8 cellular contexts compared by ENCODE assay signal in the genomic region with DNA sequence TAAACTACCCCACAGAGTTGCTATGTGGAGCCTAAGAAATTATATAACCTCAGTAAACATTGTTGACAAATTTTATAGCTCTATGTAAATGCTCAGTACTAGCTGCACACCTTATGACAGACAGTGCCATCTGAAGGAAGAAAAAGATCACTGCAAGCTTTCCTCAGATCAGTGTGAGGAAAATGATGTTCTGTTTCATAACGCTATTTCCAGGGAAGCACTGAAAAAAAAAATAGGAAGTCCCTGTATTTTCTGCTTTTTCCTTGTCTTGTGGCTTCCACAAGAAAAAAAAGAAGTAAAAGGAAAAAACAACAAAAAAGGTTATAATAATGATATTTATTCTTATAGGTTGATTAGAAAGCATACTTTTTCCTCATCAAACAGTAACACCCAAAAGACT. TPM values are rescaled to one million over a fixed set of nuclear protein-coding genes. Genes with fewer than 3 reads are reported as not detected.
DNase-seq lines count a peak whose midpoint lies in the region; ATAC-seq, FAIRE-seq and TF ChIP-seq lines count a peak whose summit lies in the region.

No MANE protein-coding gene starts in this region.

- peaks cover 24 to 98% (median 60%) of the 10 kb centered on the region in 10 experiments for H3K4me1 ChIP-seq in BLaER1 treated with 17β-estradiol and CSF1 and Interleukin-3, amounts not matched to agents 10 nM and 100 nM
- H3K4me1 ChIP-seq in Panc1 (ENCODE audit: control insufficient read depth, insufficient read depth, low read length): peaks cover 39% of the 10 kb centered on the region

- FAIRE-seq in endometrium (lab: Jason Lieb, UNC): peak; percentile 48

- 0 out of 22 replicates have a peak overlapping the region, but pooled peaks of 1 of the 11 experiments have one; percentile 42 for H3K9ac ChIP-seq in BLaER1 treated with 17β-estradiol and CSF1 and Interleukin-3, amounts not matched to agents 10 nM and 100 nM
- no peak overlapping the region for H3K9ac ChIP-seq in neural cell (ENCODE audit: low read length)

- CTCF ChIA-PET in Panc1 (lab: Charles Lee): interaction anchor here (1.0 to 1.7 kb wide), 5 partner anchors 10 to 128 kb away, joined by 3 to 14 read pairs (median 4); no protein-coding TSS in a partner anchor

- POLR2A ChIA-PET in Panc1 (lab: Charles Lee): interaction anchor here (0.7 kb wide), 3 partner anchors 26 to 242 kb away, joined by 3 to 6 read pairs (median 3); no protein-coding TSS in a partner anchor

- in situ Hi-C loops in Panc1 (cut with HindIII; ENCODE audit: low pct_unique_long_range_greater_than_20kb, low sequenced_read_pairs): no loop called here

- TF ChIP-seq EP300 in neural cell (conservative IDR thresholded peaks at IDR 0.05; ENCODE audit: poor library complexity, severe bottlenecking): no peak

- H3K27ac ChIP-seq in BLaER1 treated with 17β-estradiol and CSF1 and Interleukin-3, amounts not matched to agents 10 nM and 100 nM: peak overlapping the region in 7 of 11 experiments; percentile 58 to 79 (median 64); a peak in 9 of 22 replicates
- H3K27ac ChIP-seq in Panc1 (ENCODE audit: low read length) (peak overlapping the region; percentile 46; the same call in 1 of the 2 replicates), neural cell (ENCODE audit: low read length) (no peak overlapping the region)

- H3F3A ChIP-seq in neural cell (ENCODE audit: insufficient read depth, low read length, poor library complexity, severe bottlenecking): no peaks in the 10 kb centered on the region

- BruUV-seq in Panc1 (replicated peaks; lab: Mats Ljungman, UMichigan): no TSS peak

- peak overlapping the region in 8 of 11 experiments; percentile 59 to 81 (median 76); a peak in 13 of 22 replicates for H3K4me2 ChIP-seq in BLaER1 treated with 17β-estradiol and CSF1 and Interleukin-3, amounts not matched to agents 10 nM and 100 nM
- no peak overlapping the region for H3K4me2 ChIP-seq in neural cell (ENCODE audit: low read length)

- peak; percentile 64 for TF ChIP-seq RAD21 in neural cell (conservative IDR thresholded peaks at IDR 0.05)

- peak; percentile 63 for ATAC-seq in GM18867 (IDR thresholded peaks at IDR 0.05; ENCODE audit: unreplicated experiment)
- peak; percentile 72 for ATAC-seq in Panc1
- no peak for ATAC-seq in HG02763 (IDR thresholded peaks at IDR 0.05; ENCODE audit: unreplicated experiment)

- H3K4me3 ChIP-seq in BLaER1 treated with 17β-estradiol and CSF1 and Interleukin-3, amounts not matched to agents 10 nM and 100 nM: no peak overlapping the region
- H3K4me3 ChIP-seq in Panc1 (ENCODE audit: low read depth in 2 of 2, low read length in 2 of 2) (no peak overlapping the region), neural cell (ENCODE audit: low read length) (no peak overlapping the region)

- H4K20me1 ChIP-seq in BLaER1 treated with 17β-estradiol and CSF1 and Interleukin-3, amounts not matched to agents 10 nM and 100 nM: peaks cover 0 to 86% (median 42%) of the 10 kb centered on the region in 11 experiments; a peak in 16 of 22 replicates
- no peaks in the 10 kb centered on the region for H4K20me1 ChIP-seq in neural cell (ENCODE audit: insufficient read depth)

- H3K36me3 ChIP-seq in BLaER1 treated with 17β-estradiol and CSF1 and Interleukin-3, amounts not matched to agents 10 nM and 100 nM: peaks cover 0 to 55% (median 6%) of the 10 kb centered on the region in 11 experiments; a peak in 10 of 22 replicates
- H3K36me3 ChIP-seq in Panc1 (ENCODE audit: control insufficient read depth, insufficient read depth, low read length): no peaks in the 10 kb centered on the region
- H3K36me3 ChIP-seq in neural cell (ENCODE audit: insufficient read depth, low read length): no peaks in the 10 kb centered on the region

- peak; percentile 77 for TF ChIP-seq CTCF in Panc1 (IDR thresholded peaks at IDR 0.05)
- peak; percentile 71 for TF ChIP-seq CTCF in neural cell (IDR thresholded peaks at IDR 0.05; ENCODE audit: poor library complexity, severe bottlenecking)

- DNase-seq in HT-29 (ENCODE audit: low spot score) (peak; percentile 50), Panc1 (ENCODE audit: low read depth, low spot score) (no peak), activated gamma-delta T cell treated with Interleukin-2 at 50 U/mL for 16 hours (no peak)

- peaks cover 7 to 18% (median 13%) of the 10 kb centered on the region in 11 experiments; a peak in 20 of 22 replicates for H3K9me3 ChIP-seq in BLaER1 treated with 17β-estradiol and CSF1 and Interleukin-3, amounts not matched to agents 10 nM and 100 nM (replicated peaks in 1 of 11)
- H3K9me3 ChIP-seq in Panc1 (ENCODE audit: control insufficient read depth, insufficient read depth, low read depth, low read length) (no peaks in the 10 kb centered on the region), neural cell (ENCODE audit: low read length) (no peaks in the 10 kb centered on the region)

- intact Hi-C loops in Panc1 (cut with micrococcal nuclease; ENCODE audit: unreplicated experiment): no loop called here

- H3K79me2 ChIP-seq in neural cell (replicated peaks; ENCODE audit: insufficient read depth, low read length): peaks cover 5% of the 10 kb centered on the region

- H2AFZ ChIP-seq in neural cell (ENCODE audit: low read depth, low read length): no peak overlapping the region

- H3K9me2 ChIP-seq in neural cell (ENCODE audit: insufficient read depth, low read length): no peaks in the 10 kb centered on the region

- H3K27me3 ChIP-seq in BLaER1 treated with 17β-estradiol and CSF1 and Interleukin-3, amounts not matched to agents 10 nM and 100 nM: no peaks in the 10 kb centered on the region
- H3K27me3 ChIP-seq in Panc1 (ENCODE audit: control insufficient read depth, insufficient read depth, low read length): no peaks in the 10 kb centered on the region
- H3K27me3 ChIP-seq in neural cell (ENCODE audit: insufficient read depth, low read depth, low read length): no peaks in the 10 kb centered on the region

TF ChIP-seq in neural cell, 6 proteins besides CTCF, POLR2A, EP300 and RAD21:
- peak; percentile 49 for TF ChIP-seq SMC3 (conservative IDR thresholded peaks at IDR 0.05; ENCODE audit: poor library complexity)
- TF ChIP-seq, protein P1, sequence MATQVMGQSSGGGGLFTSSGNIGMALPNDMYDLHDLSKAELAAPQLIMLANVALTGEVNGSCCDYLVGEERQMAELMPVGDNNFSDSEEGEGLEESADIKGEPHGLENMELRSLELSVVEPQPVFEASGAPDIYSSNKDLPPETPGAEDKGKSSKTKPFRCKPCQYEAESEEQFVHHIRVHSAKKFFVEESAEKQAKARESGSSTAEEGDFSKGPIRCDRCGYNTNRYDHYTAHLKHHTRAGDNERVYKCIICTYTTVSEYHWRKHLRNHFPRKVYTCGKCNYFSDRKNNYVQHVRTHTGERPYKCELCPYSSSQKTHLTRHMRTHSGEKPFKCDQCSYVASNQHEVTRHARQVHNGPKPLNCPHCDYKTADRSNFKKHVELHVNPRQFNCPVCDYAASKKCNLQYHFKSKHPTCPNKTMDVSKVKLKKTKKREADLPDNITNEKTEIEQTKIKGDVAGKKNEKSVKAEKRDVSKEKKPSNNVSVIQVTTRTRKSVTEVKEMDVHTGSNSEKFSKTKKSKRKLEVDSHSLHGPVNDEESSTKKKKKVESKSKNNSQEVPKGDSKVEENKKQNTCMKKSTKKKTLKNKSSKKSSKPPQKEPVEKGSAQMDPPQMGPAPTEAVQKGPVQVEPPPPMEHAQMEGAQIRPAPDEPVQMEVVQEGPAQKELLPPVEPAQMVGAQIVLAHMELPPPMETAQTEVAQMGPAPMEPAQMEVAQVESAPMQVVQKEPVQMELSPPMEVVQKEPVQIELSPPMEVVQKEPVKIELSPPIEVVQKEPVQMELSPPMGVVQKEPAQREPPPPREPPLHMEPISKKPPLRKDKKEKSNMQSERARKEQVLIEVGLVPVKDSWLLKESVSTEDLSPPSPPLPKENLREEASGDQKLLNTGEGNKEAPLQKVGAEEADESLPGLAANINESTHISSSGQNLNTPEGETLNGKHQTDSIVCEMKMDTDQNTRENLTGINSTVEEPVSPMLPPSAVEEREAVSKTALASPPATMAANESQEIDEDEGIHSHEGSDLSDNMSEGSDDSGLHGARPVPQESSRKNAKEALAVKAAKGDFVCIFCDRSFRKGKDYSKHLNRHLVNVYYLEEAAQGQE (IDR thresholded peaks at IDR 0.05; ENCODE audit: borderline replicate concordance): no peak
TF ChIP-seq in neural cell: peak in this region for 1.

RNA-seq across cellular contexts. Expression of gene LYST, which starts 23.2 kb away (rescaled TPM):
- total RNA-seq in HT-29 (2014; rRNA removed; shearing (Covaris generic)): 0.57 and 1.0 TPM in 2 replicates
- total RNA-seq in Panc1 (2021; ENCODE audit: unreplicated experiment): 75.2 TPM
- 19.4 TPM for polyA plus RNA-seq in Panc1 (2012; ENCODE audit: insufficient read length)
- 23.4 and 31.5 TPM in 2 replicates for polyA plus RNA-seq in neural cell
- 87.9 and 104 TPM in 2 replicates for polyA minus RNA-seq in neural cell

Comparison
In these comparisons a context has a peak if more than half of its experiments do, and no peak if none do; other contexts are left out.
1. RNA of gene LYST, which starts 23.2 kb away (total RNA-seq): 75.2 TPM in Panc1 (single experiment); 0.57 to 1.0 TPM in HT-29; every median in the first group is over 10 times any median in the second.